23 cellular contexts compared by ENCODE assay signal in the genomic region with DNA sequence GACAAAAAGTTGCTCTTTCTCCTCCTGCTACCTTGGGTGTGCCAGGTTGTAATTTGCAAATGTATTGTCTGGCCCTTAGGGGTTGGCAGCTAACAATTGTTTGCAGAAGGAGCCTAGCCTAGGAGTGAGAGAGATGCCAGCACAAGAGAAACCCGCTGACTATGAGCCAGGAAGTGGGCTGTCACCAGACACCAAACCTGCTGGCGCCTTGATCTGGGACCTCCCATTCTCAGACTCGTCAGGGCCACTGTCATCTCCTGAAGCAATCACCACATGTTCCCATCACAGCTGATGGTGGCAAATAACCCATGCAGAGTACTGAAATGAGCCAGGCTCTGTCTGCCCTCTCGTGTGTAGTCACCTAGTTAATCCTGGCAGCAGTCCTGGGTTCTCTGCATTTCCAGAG.
A peak's percentile ranks its signal among the peaks of the same experiment; 100 is the strongest.
DNase-seq lines count a peak whose midpoint lies in the region; ATAC-seq and TF ChIP-seq lines count a peak whose summit lies in the region.
"Had no signal": no experiment of that assay in that cellular context is flagged by ENCODE, and none has a peak within 500 bp of the region (broad histone marks: within the 10 kb centered on the region; RNA-seq: fewer than 3 reads in every experiment).

No MANE protein-coding gene starts in this region.

- H3K4me1 ChIP-seq in foreskin keratinocyte, result no peaks in the 10 kb centered on the region
- H3K4me1 ChIP-seq: BE2C, Caco-2, uterus had no signal

- in situ Hi-C loops in G401 (cut with HindIII; ENCODE audit: low sequenced_read_pairs), result no loop called here

- peak; percentile 1 for DNase-seq in G401 (ENCODE audit: low spot score)
- peak; percentile 28 for DNase-seq in RPMI8226
- peak; percentile 35 for DNase-seq in epithelial cell of esophagus (ENCODE audit: low read depth)
- peak; percentile 1 for DNase-seq in pons (ENCODE audit: low spot score)
- DNase-seq in foreskin keratinocyte, result no peak
- DNase-seq in activated CD8-positive, alpha-beta memory T cell treated with anti-CD3 and anti-CD28 coated beads, Interleukin-2, amount 50 U/mL, for 4 hours, result no peak
- DNase-seq: activated CD4-positive, alpha-beta T cell treated with anti-CD3 and anti-CD28 coated beads for 4 hours; activated naive CD4-positive, alpha-beta T cell treated with anti-CD3 and anti-CD28 coated beads, Interleukin-2, amount 10 ng/mL, durations not matched to agents 7 days and 5 days; amniotic stem cell; BE2C; Caco-2; dermis blood vessel endothelial cell; mammary epithelial cell; NCI-H1417 treated with DMSO at 0.1 percent for 48 hours; NCI-H524; stimulated activated CD4-positive, alpha-beta T cell treated with anti-CD3 and anti-CD28 coated beads, Interleukin-2, amount 100 ng/mL, for 24 hours; substantia nigra; uterus had no signal

- H3K27me3 ChIP-seq in foreskin keratinocyte, result no peaks in the 10 kb centered on the region
- H3K27me3 ChIP-seq: BE2C, cardiac muscle cell, uterus had no signal

- no peak overlapping the region for H3K27ac ChIP-seq in foreskin keratinocyte
- H3K27ac ChIP-seq: cardiac muscle cell, skin epidermis, uterus had no signal

- TF ChIP-seq CTCF in epithelial cell of esophagus (IDR thresholded peaks at IDR 0.05; ENCODE audit: insufficient read depth, low read depth, low read length, missing control alignments) (no peak), foreskin keratinocyte (conservative IDR thresholded peaks at IDR 0.05) (no peak)

- no peak overlapping the region for H3K4me3 ChIP-seq in epithelial cell of esophagus (ENCODE audit: low read length)
- H3K4me3 ChIP-seq: cardiac muscle cell, skin epidermis, uterus had no signal

- no peak for ATAC-seq in GM19324 (IDR thresholded peaks at IDR 0.05; ENCODE audit: low FRiP score, unreplicated experiment)
- no peak for ATAC-seq in foreskin keratinocyte
- no peak for ATAC-seq in HG03097 (IDR thresholded peaks at IDR 0.05; ENCODE audit: low FRiP score, unreplicated experiment)
- ATAC-seq: Panc1 had no signal

Comparison
In these comparisons a context has a peak if more than half of its experiments do, and no peak if none do; other contexts are left out.
1. DNase-seq: peak in G401 (single experiment), RPMI8226 (single experiment), epithelial cell of esophagus (single experiment) and pons (single experiment); none in foreskin keratinocyte (0 of 2) and activated CD8-positive, alpha-beta memory T cell treated with anti-CD3 and anti-CD28 coated beads, Interleukin-2, amount 50 U/mL, for 4 hours (single experiment).